Comparison of ENCODE assay signal across 13 cellular contexts in genomic region chr11:61447601-61448551, GRCh38. TPM values are rescaled to one million over a fixed set of nuclear protein-coding genes. Genes with fewer than 3 reads are reported as not detected.
A peak's percentile ranks its signal among the peaks of the same experiment; 100 is the strongest.
DNase-seq lines count a peak whose midpoint lies in the region; ATAC-seq and TF ChIP-seq lines count a peak whose summit lies in the region.
"Had no signal": no experiment of that assay in that cellular context is flagged by ENCODE, and none has a peak within 500 bp of the region (broad histone marks: within the 10 kb centered on the region; RNA-seq: fewer than 3 reads in every experiment).

No MANE protein-coding gene starts in this region.

- H3K27ac ChIP-seq in gastroesophageal sphincter (peak overlapping the region; percentile 35 to 75 (median 66)), psoas muscle (peak overlapping the region; percentile 89)
- H3K27ac ChIP-seq: SJSA1 had no signal

- peak; percentile 4 for DNase-seq in HFFc6
- no peak for DNase-seq in activated T-cell treated with anti-CD3 and anti-CD28 coated beads, Interleukin-2, amount 50 U/mL, for 4 hours
- DNase-seq in psoas muscle = no peak
- no peak for DNase-seq in NCI-H2171 treated with DMSO at 0.1 percent for 48 hours (lab: John Stamatoyannopoulos, UW)
- no peak for DNase-seq in GDM1 (lab: John Stamatoyannopoulos, UW)
- DNase-seq: activated effector memory CD4-positive, alpha-beta T cell treated with anti-CD3 and anti-CD28 coated beads, Interleukin-2, amount 50 U/mL, for 16 hours; midbrain; stimulated activated naive CD4-positive, alpha-beta T cell had no signal

- TF ChIP-seq EP300 in gastroesophageal sphincter (IDR thresholded peaks at IDR 0.05) = no peak

- H3K36me3 ChIP-seq in gastroesophageal sphincter (peaks cover 0 to 89% of the 10 kb centered on the region in 2 donors), psoas muscle (ENCODE audit: insufficient read depth in 1 of 2, low read depth in 1 of 2) (peaks cover 0 to 65% of the 10 kb centered on the region in 2 donors)

- WGBS in gastroesophageal sphincter (ENCODE audit: low coverage in 1 of 2), 2 donors = 19 to 40% methylated on average over 10 to 12 of the region's 12 CpGs
- WGBS in psoas muscle, 3 donors = 32 to 55% (median 42%) methylated on average over 12 of the region's 12 CpGs

- peak overlapping the region; percentile 73 for H3K27ac Mint-ChIP-seq in HFFc6

- no peak overlapping the region for H3K4me3 Mint-ChIP-seq in HFFc6
- H3K4me3 Mint-ChIP-seq in activated T-cell treated with anti-CD3 and anti-CD28 coated beads, Interleukin-2, amount 50 U/mL, for 4 hours = no peak overlapping the region
- H3K4me3 Mint-ChIP-seq: CD14-positive monocyte, GM23338 had no signal

- H3K4me1 ChIP-seq in gastroesophageal sphincter (peaks cover 10 to 44% (median 32%) of the 10 kb centered on the region in 3 donors), psoas muscle (peaks cover 51% of the 10 kb centered on the region)

- H3K27me3 Mint-ChIP-seq in HFFc6 (ENCODE audit: insufficient read depth) = no peaks in the 10 kb centered on the region; the same call in 1 of the 2 replicates
- no peaks in the 10 kb centered on the region for H3K27me3 Mint-ChIP-seq in activated T-cell treated with anti-CD3 and anti-CD28 coated beads, Interleukin-2, amount 50 U/mL, for 4 hours (ENCODE audit: low read depth)

- TF ChIP-seq POLR2A in gastroesophageal sphincter (IDR thresholded peaks at IDR 0.05) = no peak

- H3K4me3 ChIP-seq in gastroesophageal sphincter (no peak overlapping the region), psoas muscle (peak overlapping the region; percentile 16)
- H3K4me3 ChIP-seq: GM23338, SJSA1 had no signal

- intact Hi-C loops in psoas muscle (cut with DNase I) = loop anchor here (1.0 to 10.0 kb wide), 3 partner anchors 67 to 187 kb away; no protein-coding TSS in a partner anchor

- TF ChIP-seq CTCF in HFFc6 (IDR thresholded peaks at IDR 0.05) (no peak), gastroesophageal sphincter (IDR thresholded peaks at IDR 0.05) (no peak), psoas muscle (IDR thresholded peaks at IDR 0.05) (no peak)

- H3K27me3 ChIP-seq in gastroesophageal sphincter = no peaks in the 10 kb centered on the region
- no peaks in the 10 kb centered on the region for H3K27me3 ChIP-seq in psoas muscle (ENCODE audit: insufficient read depth in 3 of 3, low read length in 2 of 3)
- H3K27me3 ChIP-seq: SJSA1 had no signal

- ATAC-seq in activated T-cell treated with anti-CD3 and anti-CD28 coated beads, Interleukin-2, amount 50 U/mL, for 4 hours = peak; percentile 63 to 75
- ATAC-seq in gastroesophageal sphincter (peak; percentile 26), psoas muscle (peak; percentile 69 to 83 (median 81)), GM21529 (IDR thresholded peaks at IDR 0.05; ENCODE audit: unreplicated experiment) (no peak)
- ATAC-seq: GM23338 had no signal

- peaks cover 31% of the 10 kb centered on the region for H3K4me1 Mint-ChIP-seq in HFFc6 (ENCODE audit: low read depth)
- H3K4me1 Mint-ChIP-seq in activated T-cell treated with anti-CD3 and anti-CD28 coated beads, Interleukin-2, amount 50 U/mL, for 4 hours (ENCODE audit: low read depth) = peaks cover 27% of the 10 kb centered on the region

- H3K36me3 Mint-ChIP-seq in HFFc6 (ENCODE audit: low read depth) = peaks cover 24% of the 10 kb centered on the region
- H3K36me3 Mint-ChIP-seq in activated T-cell treated with anti-CD3 and anti-CD28 coated beads, Interleukin-2, amount 50 U/mL, for 4 hours (ENCODE audit: insufficient read depth) = peaks cover 45% of the 10 kb centered on the region

- H3K9me3 ChIP-seq in gastroesophageal sphincter (no peaks in the 10 kb centered on the region), psoas muscle (no peaks in the 10 kb centered on the region)
- H3K9me3 ChIP-seq: SJSA1 had no signal

- no peaks in the 10 kb centered on the region for H3K9me3 Mint-ChIP-seq in HFFc6
- no peaks in the 10 kb centered on the region for H3K9me3 Mint-ChIP-seq in activated T-cell treated with anti-CD3 and anti-CD28 coated beads, Interleukin-2, amount 50 U/mL, for 4 hours
- H3K9me3 Mint-ChIP-seq: CD14-positive monocyte, GM23338 had no signal

RNA-seq across cellular contexts. Expression of gene SDHAF2, which starts 18.0 kb away (rescaled TPM):
- 10 to 100 TPM; 33.9 to 43.0 (median 38.3) TPM for total RNA-seq in HFFc6 (2021; fragmentation: NEBNext Ultra II Directional; extraction: Animal tissue kit (Norgen Biotek cat#: 25700))
- 10 to 100 TPM; 48.4 to 55.8 (median 49.3) TPM for total RNA-seq in activated T-cell treated with anti-CD3 and anti-CD28 coated beads, Interleukin-2, amount 50 U/mL, for 4 hours
- 10 to 100 TPM; 32.5 to 71.1 (median 48.3) TPM for total RNA-seq in gastroesophageal sphincter
- total RNA-seq in psoas muscle = 10 to 100 TPM; 29.4 to 45.2 (median 33.7) TPM
- 100 to 1,000 TPM in 1 of 3 donors, 10 to 100 TPM in 2; 52.7 to 103 (median 84.4) TPM for polyA plus RNA-seq in psoas muscle

RNA-seq across cellular contexts. Expression of gene CPSF7, which starts 18.1 kb away (rescaled TPM):
- 10 to 100 TPM; 56.9 to 72.4 (median 64.8) TPM for total RNA-seq in HFFc6 (2021; fragmentation: NEBNext Ultra II Directional; extraction: Animal tissue kit (Norgen Biotek cat#: 25700))
- 100 to 1,000 TPM; 131 to 142 (median 138) TPM for total RNA-seq in activated T-cell treated with anti-CD3 and anti-CD28 coated beads, Interleukin-2, amount 50 U/mL, for 4 hours
- total RNA-seq in gastroesophageal sphincter (10 to 100 TPM; 36.6 to 50.4 (median 43.7) TPM), psoas muscle (10 to 100 TPM; 51.1 to 66.2 (median 55.4) TPM)
- 10 to 100 TPM; 28.2 to 48.2 (median 39.9) TPM for polyA plus RNA-seq in psoas muscle

RNA-seq across cellular contexts. Expression of gene TMEM216, which starts 55.5 kb away (rescaled TPM):
- total RNA-seq in HFFc6 (2021; fragmentation: NEBNext Ultra II Directional; extraction: Animal tissue kit (Norgen Biotek cat#: 25700)) = 1 to 10 TPM; 5.9 to 9.5 (median 8.3) TPM
- 10 to 100 TPM; 12.0 to 15.3 (median 14.0) TPM for total RNA-seq in activated T-cell treated with anti-CD3 and anti-CD28 coated beads, Interleukin-2, amount 50 U/mL, for 4 hours
- total RNA-seq in gastroesophageal sphincter = 1 to 10 TPM; 8.9 to 9.4 (median 9.0) TPM
- total RNA-seq in psoas muscle = 1 to 10 TPM; 3.5 to 6.4 (median 4.8) TPM
- 10 to 100 TPM in 2 of 3 donors, 1 to 10 TPM in 1; 5.6 to 18.0 (median 10.8) TPM for polyA plus RNA-seq in psoas muscle
